ENCODE assay signal across 13 cellular contexts in genomic region chr17:80317706-80317980, GRCh38. TPM values are rescaled to one million over a fixed set of nuclear protein-coding genes. Genes with fewer than 3 reads are reported as not detected.
A peak's percentile ranks its signal among the peaks of the same experiment; 100 is the strongest.
DNase-seq lines count a peak whose midpoint lies in the region; ATAC-seq and TF ChIP-seq lines count a peak whose summit lies in the region.
"Had no signal": no experiment of that assay in that cellular context is flagged by ENCODE, and none has a peak within 500 bp of the region (broad histone marks: within the 10 kb centered on the region; RNA-seq: fewer than 3 reads in every experiment).

No MANE protein-coding gene starts in this region.

- H3K4me3 ChIP-seq in Panc1 (ENCODE audit: low read depth in 2 of 2, low read length in 2 of 2) (no peak overlapping the region), lower lobe of right lung (no peak overlapping the region), upper lobe of right lung (no peak overlapping the region)
- H3K4me3 ChIP-seq: HAP-1 had no signal

- ATAC-seq in Panc1 (peak; percentile 35; the same call in 1 of the 2 replicates), lower lobe of right lung (peak; percentile 19 to 47), upper lobe of right lung (peak; percentile 40)

- no peak overlapping the region for H3K4me3 Mint-ChIP-seq in activated T-cell treated with anti-CD3 and anti-CD28 coated beads, Interleukin-2, amount 50 U/mL, for 24 hours
- H3K4me3 Mint-ChIP-seq: B cell; CD4-positive, alpha-beta T cell had no signal

- H3K27ac ChIP-seq in Panc1 (ENCODE audit: low read length) (no peak overlapping the region), lower lobe of right lung (no peak overlapping the region), upper lobe of right lung (no peak overlapping the region)

- peaks cover 78% of the 10 kb centered on the region for H3K36me3 Mint-ChIP-seq in activated T-cell treated with anti-CD3 and anti-CD28 coated beads, Interleukin-2, amount 50 U/mL, for 24 hours (ENCODE audit: low read depth)

- no TSS peak for BruUV-seq in Panc1 (replicated peaks; lab: Mats Ljungman, UMichigan)

- H3K27ac Mint-ChIP-seq in activated T-cell treated with anti-CD3 and anti-CD28 coated beads, Interleukin-2, amount 50 U/mL, for 24 hours: peak overlapping the region; percentile 82
- H3K27ac Mint-ChIP-seq: B cell; CD4-positive, alpha-beta T cell had no signal

- no peaks in the 10 kb centered on the region for H3K27me3 Mint-ChIP-seq in activated T-cell treated with anti-CD3 and anti-CD28 coated beads, Interleukin-2, amount 50 U/mL, for 24 hours
- H3K27me3 Mint-ChIP-seq: B cell; CD4-positive, alpha-beta T cell had no signal

- DNase-seq in activated T-cell treated with anti-CD3 and anti-CD28 coated beads, Interleukin-2, amount 50 U/mL, for 24 hours: no peak
- DNase-seq in activated T-cell treated with anti-CD3 and anti-CD28 coated beads, Interleukin-2, amount 50 U/mL, for 1 hour: no peak
- DNase-seq in Panc1 (ENCODE audit: low read depth, low spot score) (no peak), lower lobe of right lung (no peak), upper lobe of right lung (peak; percentile 54), DMS153 (lab: John Stamatoyannopoulos, UW) (no peak)
- no peak for DNase-seq in stimulated activated CD4-positive, alpha-beta T cell treated with anti-CD3 and anti-CD28 coated beads, Interleukin-4, amount 100 ng/mL, for 1 hour
- DNase-seq: DMS79 treated with DMSO at 0.1 percent for 48 hours, EL, IMR-90 had no signal

- H3K36me3 ChIP-seq in Panc1 (ENCODE audit: control insufficient read depth, insufficient read depth, low read length) (peaks cover 18% of the 10 kb centered on the region), lower lobe of right lung (peaks cover 76% of the 10 kb centered on the region), upper lobe of right lung (peaks cover 74% of the 10 kb centered on the region)

- H3K4me1 ChIP-seq in Panc1 (ENCODE audit: control insufficient read depth, insufficient read depth, low read length): no peaks in the 10 kb centered on the region
- no peaks in the 10 kb centered on the region for H3K4me1 ChIP-seq in lower lobe of right lung
- no peaks in the 10 kb centered on the region for H3K4me1 ChIP-seq in upper lobe of right lung
- H3K4me1 ChIP-seq: HAP-1 had no signal

- CTCF ChIA-PET in Panc1 (lab: Charles Lee): no interaction called here

- no peaks in the 10 kb centered on the region for H3K9me3 Mint-ChIP-seq in activated T-cell treated with anti-CD3 and anti-CD28 coated beads, Interleukin-2, amount 50 U/mL, for 24 hours

- in situ Hi-C loops in Panc1 (cut with HindIII; ENCODE audit: low pct_unique_long_range_greater_than_20kb, low sequenced_read_pairs): no loop called here

- TF ChIP-seq CTCF in Panc1 (IDR thresholded peaks at IDR 0.05) (no peak), lower lobe of right lung (IDR thresholded peaks at IDR 0.05) (no peak), upper lobe of right lung (IDR thresholded peaks at IDR 0.05) (no peak)

- intact Hi-C loops in Panc1 (cut with micrococcal nuclease; ENCODE audit: unreplicated experiment) (no loop called here), lower lobe of right lung (cut with DNase I) (no loop called here), upper lobe of right lung (cut with DNase I) (no loop called here)

- peaks cover 2% of the 10 kb centered on the region for H3K4me1 Mint-ChIP-seq in activated T-cell treated with anti-CD3 and anti-CD28 coated beads, Interleukin-2, amount 50 U/mL, for 24 hours (ENCODE audit: low read depth)
- H3K4me1 Mint-ChIP-seq: B cell had no signal

- no peaks in the 10 kb centered on the region for H3K27me3 ChIP-seq in Panc1 (ENCODE audit: control insufficient read depth, insufficient read depth, low read length)
- no peaks in the 10 kb centered on the region for H3K27me3 ChIP-seq in lower lobe of right lung (ENCODE audit: low read depth)
- no peaks in the 10 kb centered on the region for H3K27me3 ChIP-seq in upper lobe of right lung

- no peaks in the 10 kb centered on the region for H3K9me3 ChIP-seq in Panc1 (ENCODE audit: control insufficient read depth, insufficient read depth, low read depth, low read length)
- no peaks in the 10 kb centered on the region for H3K9me3 ChIP-seq in lower lobe of right lung
- no peaks in the 10 kb centered on the region for H3K9me3 ChIP-seq in upper lobe of right lung
- H3K9me3 ChIP-seq: HAP-1 had no signal

- POLR2A ChIA-PET in Panc1 (lab: Charles Lee): no interaction called here

RNA-seq across cellular contexts. Expression of gene RNF213, which starts 57.0 kb away (rescaled TPM):
- total RNA-seq in Panc1 (2021; ENCODE audit: unreplicated experiment) (230 TPM), lower lobe of right lung (300 TPM), upper lobe of right lung (236 TPM)
- 174 TPM for polyA plus RNA-seq in Panc1 (2012; ENCODE audit: insufficient read length)
